In the genomic region with DNA sequence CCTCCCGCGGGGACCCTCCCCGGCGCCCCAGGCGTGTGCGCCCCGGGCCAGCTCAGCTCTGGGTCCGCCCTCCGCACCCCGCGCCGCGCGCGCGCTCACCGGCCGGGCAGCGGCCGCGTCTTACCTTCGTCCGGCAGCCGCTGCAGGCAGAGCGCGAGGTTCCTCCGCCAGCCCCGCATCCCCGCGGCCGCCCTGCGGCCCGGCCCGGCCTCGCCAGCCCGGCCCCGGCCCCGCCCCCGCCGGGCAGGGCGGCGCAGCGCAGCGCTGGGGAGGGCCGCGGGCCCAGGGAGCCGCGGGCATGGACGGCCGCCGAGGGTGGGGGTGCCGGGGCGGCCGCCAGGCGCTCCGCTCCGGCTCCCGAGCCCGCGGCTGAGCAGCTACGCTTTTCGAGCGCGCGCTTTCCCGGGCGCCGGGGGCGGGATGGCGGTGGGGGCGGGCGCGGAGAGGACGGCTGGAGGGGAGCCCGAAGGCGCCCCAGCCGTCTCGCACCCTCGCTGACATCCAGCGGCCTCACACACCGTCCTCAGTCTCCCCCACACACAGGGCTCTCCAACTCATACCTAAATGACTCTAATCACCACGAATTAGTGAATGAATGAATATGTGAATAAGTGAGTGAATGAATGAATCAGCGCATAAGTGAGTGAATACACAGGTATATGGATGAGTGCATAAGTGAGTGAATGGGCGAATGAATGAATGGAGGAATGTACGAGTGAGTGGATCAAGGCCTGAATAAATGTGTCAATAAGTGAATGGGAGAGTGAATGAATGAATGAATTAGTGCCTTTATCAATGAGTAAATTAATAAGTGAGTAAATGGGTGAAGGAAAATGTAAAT, we compare ENCODE assay signal across 11 cellular contexts. TPM values are rescaled to one million over a fixed set of nuclear protein-coding genes. Genes with fewer than 3 reads are reported as not detected.
DNase-seq lines count a peak whose midpoint lies in the region; ATAC-seq, FAIRE-seq and TF ChIP-seq lines count a peak whose summit lies in the region.
"Had no signal": no experiment of that assay in that cellular context is flagged by ENCODE, and none has a peak within 500 bp of the region (broad histone marks: within the 10 kb centered on the region; RNA-seq: fewer than 3 reads in every experiment).

No MANE protein-coding gene starts in this region.

- no TSS peak for BruUV-seq in K562 (replicated peaks; lab: Mats Ljungman, UMichigan)

- peaks cover 3% of the 10 kb centered on the region for H3K36me3 Mint-ChIP-seq in activated CD8-positive, alpha-beta memory T cell treated with anti-CD3 and anti-CD28 coated beads, Interleukin-2, amount 10 ng/mL, durations not matched to agents 7 days and 5 days
- peaks cover 0 to 4% of the 10 kb centered on the region in 2 donors for H3K36me3 Mint-ChIP-seq in CD4-positive, alpha-beta memory T cell

- H3K4me1 Mint-ChIP-seq in activated CD8-positive, alpha-beta memory T cell treated with anti-CD3 and anti-CD28 coated beads, Interleukin-2, amount 10 ng/mL, durations not matched to agents 7 days and 5 days: peaks cover 5% of the 10 kb centered on the region
- H3K4me1 Mint-ChIP-seq in CD4-positive, alpha-beta memory T cell: peaks cover 3 to 12% (median 8%) of the 10 kb centered on the region in 4 donors

- H3K4me2 ChIP-seq in K562 (ENCODE audit: insufficient read depth, low read length): no peak overlapping the region

- no peak overlapping the region for H3K9ac ChIP-seq in K562 (ENCODE audit: insufficient read depth in 1 of 2, low read depth in 2 of 2, low read length in 2 of 2)

- in situ Hi-C loops in K562 (cut with MboI): no loop called here

- DNase-seq in NCI-H2196 (lab: John Stamatoyannopoulos, UW; ENCODE audit: unreplicated experiment) (peak; percentile 5), NCI-H2196 treated with DMSO at 0.1 percent for 48 hours (lab: John Stamatoyannopoulos, UW; ENCODE audit: unreplicated experiment) (no peak), K562 (ENCODE audit: extremely low read depth in 1 of 4, low spot score in 3 of 4) (peak in 2 of 4 experiments; percentile 38 to 45), kidney tubule cell (ENCODE audit: low spot score) (peak; percentile 7), testis (no peak), putamen (ENCODE audit: low spot score) (no peak)
- no peak for DNase-seq in activated CD8-positive, alpha-beta memory T cell treated with anti-CD3 and anti-CD28 coated beads, Interleukin-2, amount 10 ng/mL, durations not matched to agents 7 days and 5 days
- no peak for DNase-seq in CD4-positive, alpha-beta memory T cell
- DNase-seq: cortex of kidney had no signal

- H3K79me2 ChIP-seq in K562 (ENCODE audit: control insufficient read depth, insufficient read depth, low read length): no peaks in the 10 kb centered on the region

- H3K27me3 ChIP-seq in K562 (ENCODE audit: control insufficient read depth in 2 of 2, insufficient read depth in 2 of 2, low read length in 2 of 2) (peaks cover 5 to 52% of the 10 kb centered on the region in 2 experiments; a peak in 4 of 5 replicates), testis (no peaks in the 10 kb centered on the region)
- peaks cover 31% of the 10 kb centered on the region for H3K27me3 ChIP-seq in CD4-positive, alpha-beta memory T cell (ENCODE audit: insufficient read depth, low read length)

- H3K9me3 ChIP-seq in K562 (replicated peaks; ENCODE audit: control insufficient read depth, insufficient read depth, low read depth, low read length) (no peaks in the 10 kb centered on the region), testis (no peaks in the 10 kb centered on the region)
- H3K9me3 ChIP-seq in CD4-positive, alpha-beta memory T cell (ENCODE audit: control insufficient read depth in 1 of 2, low read length in 2 of 2): no peaks in the 10 kb centered on the region

- H3K9me3 Mint-ChIP-seq in activated CD8-positive, alpha-beta memory T cell treated with anti-CD3 and anti-CD28 coated beads, Interleukin-2, amount 10 ng/mL, durations not matched to agents 7 days and 5 days (ENCODE audit: low read depth): peaks cover 3% of the 10 kb centered on the region
- H3K9me3 Mint-ChIP-seq in CD4-positive, alpha-beta memory T cell: peaks cover 5 to 24% (median 8%) of the 10 kb centered on the region in 8 donors

- FAIRE-seq in K562 (lab: Jason Lieb, UNC): no peak
- FAIRE-seq: GM18507 had no signal

- no peak overlapping the region for H3K4me3 ChIP-seq in K562
- peak overlapping the region; percentile 9 to 49 for H3K4me3 ChIP-seq in testis
- no peak overlapping the region for H3K4me3 ChIP-seq in CD4-positive, alpha-beta memory T cell (ENCODE audit: low read length in 2 of 2)

- CTCF ChIA-PET in K562 (lab: Yijun Ruan, JAX; ENCODE audit: low intra/inter-chr PET ratio): no interaction called here
- CTCF ChIA-PET in activated CD8-positive, alpha-beta memory T cell treated with anti-CD3 and anti-CD28 coated beads, Interleukin-2, amount 10 ng/mL, durations not matched to agents 7 days and 5 days (lab: Charles Lee): interaction anchor here (1.0 kb wide), 1 partner anchor 1883 kb away, joined by 3 read pairs; no protein-coding TSS in a partner anchor
- CTCF ChIA-PET in CD4-positive, alpha-beta memory T cell (lab: Charles Lee; ENCODE audit: partially characterized antibody): interaction anchor here (0.6 kb wide), 1 partner anchor 551 kb away, joined by 3 read pairs; no protein-coding TSS in a partner anchor

- H3K27ac Mint-ChIP-seq in activated CD8-positive, alpha-beta memory T cell treated with anti-CD3 and anti-CD28 coated beads, Interleukin-2, amount 10 ng/mL, durations not matched to agents 7 days and 5 days: no peak overlapping the region
- no peak overlapping the region for H3K27ac Mint-ChIP-seq in CD4-positive, alpha-beta memory T cell
- H3K27ac Mint-ChIP-seq: B cell had no signal

- POLR2A ChIA-PET in K562 (lab: Yijun Ruan, JAX): interaction anchor here (1.2 kb wide), 1 partner anchor 49 kb away, joined by 3 read pairs; a partner anchor contains a TSS
- POLR2A ChIA-PET in CD4-positive, alpha-beta memory T cell (lab: Charles Lee; ENCODE audit: partially characterized antibody): no interaction called here

- no peak for TF ChIP-seq EP300 in K562 (IDR thresholded peaks at IDR 0.05; ENCODE audit: low read length)

- no peak for TF ChIP-seq RAD21 in K562 (CRISPR knock-in tag; conservative IDR thresholded peaks at IDR 0.05 in 1 of 2, IDR thresholded peaks at IDR 0.05 in 1 of 2)

- intact Hi-C loops in K562 (cut with micrococcal nuclease) (no loop called here), testis (cut with DNase I; ENCODE audit: low total_unique reads) (no loop called here)
- intact Hi-C loops in CD4-positive, alpha-beta memory T cell (cut with micrococcal nuclease): no loop called here

- peaks cover 7% of the 10 kb centered on the region for H4K20me1 ChIP-seq in K562 (replicated peaks; ENCODE audit: control insufficient read depth, insufficient read depth, low read length)

- H3K4me1 ChIP-seq in K562 (replicated peaks in 1 of 2; ENCODE audit: control insufficient read depth in 2 of 2, insufficient read depth in 2 of 2, low read length in 2 of 2) (peaks cover 0 to 13% of the 10 kb centered on the region in 2 experiments; a peak in 2 of 5 replicates), testis (no peaks in the 10 kb centered on the region)
- H3K4me1 ChIP-seq in CD4-positive, alpha-beta memory T cell (ENCODE audit: insufficient read depth, low read length): no peaks in the 10 kb centered on the region

- H3K27ac ChIP-seq in K562 (ENCODE audit: extremely low read depth, low read depth, low read length) (no peak overlapping the region), testis (no peak overlapping the region)
- no peak overlapping the region for H3K27ac ChIP-seq in CD4-positive, alpha-beta memory T cell (ENCODE audit: low read depth, low read length)

- H3K4me3 Mint-ChIP-seq in activated CD8-positive, alpha-beta memory T cell treated with anti-CD3 and anti-CD28 coated beads, Interleukin-2, amount 10 ng/mL, durations not matched to agents 7 days and 5 days: no peak overlapping the region
- H3K4me3 Mint-ChIP-seq in CD4-positive, alpha-beta memory T cell: no peak overlapping the region
- H3K4me3 Mint-ChIP-seq: B cell had no signal

- WGBS in K562 (ENCODE audit: insufficient coverage, low coverage, missing lambda C conversion rate): 33% methylated on average over 26 of the region's 85 CpGs
- WGBS in testis, 2 donors: 6 to 10% methylated on average over 22 to 35 of the region's 85 CpGs

- no peak for TF ChIP-seq POLR2A in K562 (conservative IDR thresholded peaks at IDR 0.05)
- no peak for TF ChIP-seq POLR2A in testis (IDR thresholded peaks at IDR 0.05)

- no peak overlapping the region for H2AFZ ChIP-seq in K562 (ENCODE audit: low read depth, low read length)

- no peak for TF ChIP-seq CTCF in K562 (IDR thresholded peaks at IDR 0.05 in 2 of 3, conservative IDR thresholded peaks at IDR 0.05 in 1 of 3; ENCODE audit: insufficient read depth in 2 of 3, low read depth in 1 of 3, low read length in 3 of 3)
- TF ChIP-seq CTCF in testis (IDR thresholded peaks at IDR 0.05): no peak

- H3K27me3 Mint-ChIP-seq in activated CD8-positive, alpha-beta memory T cell treated with anti-CD3 and anti-CD28 coated beads, Interleukin-2, amount 10 ng/mL, durations not matched to agents 7 days and 5 days: peaks cover 68% of the 10 kb centered on the region
- H3K27me3 Mint-ChIP-seq in CD4-positive, alpha-beta memory T cell: peaks cover 51 to 63% of the 10 kb centered on the region in 2 donors

- no peak for ATAC-seq in K562
- no peak for ATAC-seq in activated CD8-positive, alpha-beta memory T cell treated with anti-CD3 and anti-CD28 coated beads, Interleukin-2, amount 10 ng/mL, durations not matched to agents 7 days and 5 days

- H3K9me1 ChIP-seq in K562 (ENCODE audit: control insufficient read depth, insufficient read depth, low read length): no peaks in the 10 kb centered on the region

- H3K36me3 ChIP-seq in K562 (ENCODE audit: control insufficient read depth, insufficient read depth, low read length): no peaks in the 10 kb centered on the region
- no peaks in the 10 kb centered on the region for H3K36me3 ChIP-seq in testis (ENCODE audit: low read depth, missing control alignments)
- H3K36me3 ChIP-seq in CD4-positive, alpha-beta memory T cell (ENCODE audit: insufficient read depth, low read length): no peaks in the 10 kb centered on the region

RNA-seq across cellular contexts. Expression of a gene that starts 48.5 kb away (rescaled TPM):
- total RNA-seq in K562 (2011; cell fraction: chromatin; rRNA removed; ENCODE audit: low replicate concordance): 26.7 and 57.8 TPM in 2 replicates
- total RNA-seq in K562 (2011; cell fraction: nucleolus; rRNA removed): 10.3 and 12.5 TPM in 2 replicates
- 20.5 and 26.6 TPM in 2 replicates for total RNA-seq in K562 (2011; cell fraction: nucleoplasm; rRNA removed)
- total RNA-seq in K562 (2014; rRNA removed) (18.7 and 20.8 TPM in 2 replicates), K562 (2014; rRNA removed; fragmentation: Illumina TruSeq; extraction: Trizol) (31.0 and 33.7 TPM in 2 replicates), K562 (2015; rRNA removed; fragmentation: Illumina TruSeq; extraction: Trizol) (24.8 and 28.5 TPM in 2 replicates), K562 (2021) (18.7 and 19.8 TPM in 2 replicates), testis (10 to 100 TPM; 25.3 to 38.0 TPM)
- polyA plus RNA-seq in K562 (2011; rRNA removed) (7.4 and 9.5 TPM in 2 replicates), K562 (2014; fragmentation: Illumina TruSeq; extraction: Trizol) (24.9 and 31.6 TPM in 2 replicates), K562 (2014; fragmentation: Nextera tagmentation; extraction: Ambion mirVana) (10 to 100 TPM; 34.9 to 41.0 TPM), K562 (2014; rRNA removed) (16.9 and 22.8 TPM in 2 replicates), testis (ENCODE audit: insufficient read depth, low read depth, low replicate concordance) (19.1 TPM)
- 3.9 and 4.1 TPM in 2 replicates for polyA plus RNA-seq in K562 (2011; cell fraction: cytosol; rRNA removed)
- 24.3 and 33.3 TPM in 2 replicates for polyA plus RNA-seq in K562 (2011; cell fraction: nucleus; rRNA removed)
- polyA plus RNA-seq in K562 (2012): 11.8 and 29.6 TPM in 2 replicates
- 8.9 and 11.9 TPM in 2 replicates for polyA minus RNA-seq in K562 (2011; rRNA and poly(A)+ RNA removed)
- polyA minus RNA-seq in K562 (2011; cell fraction: cytosol; rRNA and poly(A)+ RNA removed): 3.7 and 10.5 TPM in 2 replicates
- 12.1 and 22.1 TPM in 2 replicates for polyA minus RNA-seq in K562 (2011; cell fraction: nucleus; rRNA and poly(A)+ RNA removed)
- total RNA-seq in activated CD8-positive, alpha-beta memory T cell treated with anti-CD3 and anti-CD28 coated beads, Interleukin-2, amount 10 ng/mL, durations not matched to agents 7 days and 5 days: 10 to 100 TPM; 18.7 to 21.2 TPM
- 10 to 100 TPM; 45.9 to 51.8 TPM for total RNA-seq in CD4-positive, alpha-beta memory T cell
- 10 to 100 TPM; 20.0 to 28.3 TPM for polyA plus RNA-seq in CD4-positive, alpha-beta memory T cell

Comparison
In these comparisons a context has a peak if more than half of its experiments do, and no peak if none do; other contexts are left out.
1. DNase-seq: peak in NCI-H2196 (single experiment) and kidney tubule cell (single experiment); none in NCI-H2196 treated with DMSO at 0.1 percent for 48 hours (single experiment), testis (single experiment), putamen (single experiment), activated CD8-positive, alpha-beta memory T cell treated with anti-CD3 and anti-CD28 coated beads, Interleukin-2, amount 10 ng/mL, durations not matched to agents 7 days and 5 days (single experiment) and CD4-positive, alpha-beta memory T cell (0 of 5).
2. H3K4me3 ChIP-seq: peak in testis (2 of 2); none in K562 (single experiment) and CD4-positive, alpha-beta memory T cell (0 of 2).